ENCODE assay signal across 25 cellular contexts in the genomic region with DNA sequence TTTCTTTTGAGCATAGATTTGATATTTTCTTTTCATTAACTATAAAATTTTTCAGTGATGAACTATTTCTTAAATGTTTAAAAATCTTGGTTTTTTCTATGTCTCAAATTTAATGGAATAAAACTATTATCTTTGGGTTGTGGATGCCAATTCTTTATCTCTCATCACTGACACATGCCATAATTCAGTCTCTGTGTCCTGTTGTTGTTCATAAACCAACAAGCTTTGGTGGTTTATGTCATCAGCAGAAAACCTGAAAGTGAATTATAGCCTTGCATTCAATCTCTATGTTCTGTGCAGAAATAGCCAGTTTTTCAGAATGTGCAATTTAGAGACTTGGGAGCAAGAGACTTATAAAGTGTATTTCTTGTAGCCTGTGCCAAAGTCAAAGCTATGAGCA.
DNase-seq lines count a peak whose midpoint lies in the region; ATAC-seq, FAIRE-seq and TF ChIP-seq lines count a peak whose summit lies in the region.
"Had no signal": no experiment of that assay in that cellular context is flagged by ENCODE, and none has a peak within 500 bp of the region (broad histone marks: within the 10 kb centered on the region; RNA-seq: fewer than 3 reads in every experiment).

No MANE protein-coding gene starts in this region.

- peak overlapping the region; percentile 98 for H3K27ac ChIP-seq in OCI-LY3 (ENCODE audit: low read length)
- H3K27ac ChIP-seq: C4-2B, HL-60 had no signal

- peaks cover 6% of the 10 kb centered on the region; the same call in 1 of the 2 replicates for H3K9me3 ChIP-seq in OCI-LY3 (ENCODE audit: insufficient read depth, low read length)
- H3K9me3 ChIP-seq: Caco-2 had no signal

- no peaks in the 10 kb centered on the region for H3K27me3 Mint-ChIP-seq in stimulated activated naive B cell treated with anti-CD40 and anti-IgM and Interleukin-4, amounts not matched to agents 10 μg/mL and 1 μg/mL and 100 μg/mL, for 72 hours
- H3K27me3 Mint-ChIP-seq: B cell had no signal

- peak; percentile 45 for FAIRE-seq in GM18507 (lab: Jason Lieb, UNC)
- FAIRE-seq: RCC 7860 had no signal

- peaks cover 31% of the 10 kb centered on the region for H3K36me3 ChIP-seq in OCI-LY3 (replicated peaks; ENCODE audit: low read depth, low read length)

- H3K4me3 ChIP-seq in OCI-LY3 (ENCODE audit: low read length), result peak overlapping the region; percentile 86

- peaks cover 12% of the 10 kb centered on the region; the same call in 1 of the 2 replicates for H3K79me2 ChIP-seq in OCI-LY3 (ENCODE audit: low read length)

- in situ Hi-C loops in ACHN (cut with HindIII; ENCODE audit: low pct_ligation_motif_present, low pct_unique_long_range_greater_than_20kb, low sequenced_read_pairs), result no loop called here

- no peaks in the 10 kb centered on the region for H3K4me1 Mint-ChIP-seq in stimulated activated naive B cell treated with anti-CD40 and anti-IgM and Interleukin-4, amounts not matched to agents 10 μg/mL and 1 μg/mL and 100 μg/mL, for 72 hours
- H3K4me1 Mint-ChIP-seq: B cell had no signal

- no peaks in the 10 kb centered on the region for H3K27me3 ChIP-seq in OCI-LY3 (ENCODE audit: low read depth, low read length)

- H4K20me1 ChIP-seq in OCI-LY3 (ENCODE audit: insufficient read depth, low read length), result no peaks in the 10 kb centered on the region

- no peak overlapping the region for H2AFZ ChIP-seq in OCI-LY3 (ENCODE audit: low read depth, low read length)

- no peaks in the 10 kb centered on the region for H3K36me3 Mint-ChIP-seq in stimulated activated naive B cell treated with anti-CD40 and anti-IgM and Interleukin-4, amounts not matched to agents 10 μg/mL and 1 μg/mL and 100 μg/mL, for 72 hours
- H3K36me3 Mint-ChIP-seq: CD8-positive, alpha-beta T cell had no signal

- DNase-seq in GM18507 (ENCODE audit: extremely low spot score, insufficient read length, low read depth) (no peak), amniotic epithelial cell (ENCODE audit: low read depth) (peak; percentile 16), ACHN (no peak)
- no peak for DNase-seq in stimulated activated naive B cell treated with anti-CD40 and anti-IgM and Interleukin-4, amounts not matched to agents 10 μg/mL and 1 μg/mL and 100 μg/mL, for 72 hours
- DNase-seq: Caco-2; CD8-positive, alpha-beta T cell; DMS79 treated with DMSO at 0.1 percent for 48 hours; H7; NCI-H1105; NCI-H1436 treated with DMSO at 0.1 percent for 48 hours; NCI-H1930; NCI-H446; NCI-H526; NCI-H82; OCI-M1; T-helper 1 cell had no signal

- no peak overlapping the region for H3K4me3 Mint-ChIP-seq in stimulated activated naive B cell treated with anti-CD40 and anti-IgM and Interleukin-4, amounts not matched to agents 10 μg/mL and 1 μg/mL and 100 μg/mL, for 72 hours
- H3K4me3 Mint-ChIP-seq: B cell; CD8-positive, alpha-beta T cell; T-helper 2 cell treated with Interferon-gamma antibody and Interleukin-4, amounts not matched to agents 5 μg/mL and 100 μg/mL, for 36 hours had no signal

- no peak overlapping the region for H3K27ac Mint-ChIP-seq in stimulated activated naive B cell treated with anti-CD40 and anti-IgM and Interleukin-4, amounts not matched to agents 10 μg/mL and 1 μg/mL and 100 μg/mL, for 72 hours
- H3K27ac Mint-ChIP-seq: B cell; CD8-positive, alpha-beta T cell; T-helper 2 cell treated with Interferon-gamma antibody and Interleukin-4, amounts not matched to agents 5 μg/mL and 100 μg/mL, for 36 hours had no signal

- peaks cover 62% of the 10 kb centered on the region for H3K4me1 ChIP-seq in OCI-LY3 (ENCODE audit: low read length)
- H3K4me1 ChIP-seq: Caco-2 had no signal

- peaks cover 0 to 5% of the 10 kb centered on the region in 2 donors for H3K9me3 Mint-ChIP-seq in stimulated activated naive B cell treated with anti-CD40 and anti-IgM and Interleukin-4, amounts not matched to agents 10 μg/mL and 1 μg/mL and 100 μg/mL, for 72 hours
- H3K9me3 Mint-ChIP-seq: T-helper 2 cell treated with Interferon-gamma antibody and Interleukin-4, amounts not matched to agents 5 μg/mL and 100 μg/mL, for 36 hours had no signal

- TF ChIP-seq CTCF in OCI-LY3 (IDR thresholded peaks at IDR 0.05; ENCODE audit: low read depth, low read length), result no peak

- ATAC-seq in HG02885 (IDR thresholded peaks at IDR 0.05; ENCODE audit: poor library complexity, unreplicated experiment) (peak; percentile 30), HG03521 (IDR thresholded peaks at IDR 0.05; ENCODE audit: unreplicated experiment) (no peak), HG03045 (IDR thresholded peaks at IDR 0.05; ENCODE audit: unreplicated experiment) (no peak)
- no peak for ATAC-seq in stimulated activated naive B cell treated with anti-CD40 and anti-IgM and Interleukin-4, amounts not matched to agents 10 μg/mL and 1 μg/mL and 100 μg/mL, for 72 hours (replicated peaks)
- ATAC-seq: CD8-positive, alpha-beta T cell had no signal

- peak overlapping the region; percentile 100 for H3K4me2 ChIP-seq in OCI-LY3 (ENCODE audit: low read length)

- H3K9ac ChIP-seq in OCI-LY3 (ENCODE audit: low read length), result peak overlapping the region; percentile 55
